ENCODE assay signal across 23 cellular contexts in the genomic region with DNA sequence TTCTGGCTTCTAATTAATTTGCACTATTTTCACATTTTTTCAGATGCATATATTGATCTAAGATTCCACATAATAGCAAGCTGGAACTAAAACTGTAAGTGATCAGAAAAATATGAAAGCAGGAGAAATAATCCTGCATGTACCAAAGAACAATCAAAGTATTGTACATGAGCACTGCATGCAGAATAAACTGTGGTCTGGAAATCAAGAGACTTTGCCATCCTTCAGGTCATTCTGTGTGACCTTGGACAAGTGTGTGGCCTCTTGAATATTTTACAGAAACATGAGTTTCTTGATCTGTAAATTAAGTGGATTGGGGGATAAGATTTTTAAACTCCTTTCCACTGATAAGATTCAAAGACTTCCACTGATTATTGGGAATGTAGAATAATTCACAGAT.
"Had no signal": no experiment of that assay in that cellular context is flagged by ENCODE, and none has a peak within 500 bp of the region (broad histone marks: within the 10 kb centered on the region; RNA-seq: fewer than 3 reads in every experiment).

No MANE protein-coding gene starts in this region.

- DNase-seq: dermis blood vessel endothelial cell; effector memory CD8-positive, alpha-beta T cell; erythroblast; esophagus squamous epithelium; heart left ventricle; kidney; mesenchymal stem cell; naive thymus-derived CD4-positive, alpha-beta T cell; posterior cingulate gyrus; psoas muscle; right cardiac atrium; sigmoid colon; stimulated activated CD4-positive, alpha-beta T cell treated with anti-CD3 and anti-CD28 coated beads, Interleukin-2, amount 100 ng/mL, for 24 hours; stimulated activated CD4-positive, alpha-beta T cell treated with anti-CD3 and anti-CD28 coated beads, Interleukin-4, amount 100 ng/mL, for 24 hours; stimulated activated naive CD4-positive, alpha-beta T cell treated with Interleukin-2 at 50 U/mL for 16 hours; stomach; upper lobe of left lung had no signal

- H3K9me3 ChIP-seq: heart left ventricle, psoas muscle, sigmoid colon, stomach, thoracic aorta, tibial nerve, upper lobe of left lung had no signal

- H3K4me1 ChIP-seq: neural progenitor cell, psoas muscle had no signal

- H3K4me2 ChIP-seq: hepatocyte, neural progenitor cell had no signal

- H2AFZ ChIP-seq: hepatocyte, neural progenitor cell had no signal

- H3K36me3 ChIP-seq: esophagus squamous epithelium, heart left ventricle, neural progenitor cell, sigmoid colon, stomach, thoracic aorta, tibial nerve, upper lobe of left lung had no signal

- H3K79me2 ChIP-seq: hepatocyte had no signal

- H3K27ac ChIP-seq: coronary artery, esophagus squamous epithelium, heart left ventricle, hepatocyte, neural progenitor cell, psoas muscle, sigmoid colon, stomach, thoracic aorta, tibial nerve, upper lobe of left lung had no signal

- H3K4me3 ChIP-seq: coronary artery, esophagus squamous epithelium, heart left ventricle, hepatocyte, lung, neural progenitor cell, psoas muscle, sigmoid colon, stomach, thoracic aorta, tibial nerve, upper lobe of left lung had no signal
